Comparison of ENCODE assay signal across 15 cellular contexts in the genomic region with DNA sequence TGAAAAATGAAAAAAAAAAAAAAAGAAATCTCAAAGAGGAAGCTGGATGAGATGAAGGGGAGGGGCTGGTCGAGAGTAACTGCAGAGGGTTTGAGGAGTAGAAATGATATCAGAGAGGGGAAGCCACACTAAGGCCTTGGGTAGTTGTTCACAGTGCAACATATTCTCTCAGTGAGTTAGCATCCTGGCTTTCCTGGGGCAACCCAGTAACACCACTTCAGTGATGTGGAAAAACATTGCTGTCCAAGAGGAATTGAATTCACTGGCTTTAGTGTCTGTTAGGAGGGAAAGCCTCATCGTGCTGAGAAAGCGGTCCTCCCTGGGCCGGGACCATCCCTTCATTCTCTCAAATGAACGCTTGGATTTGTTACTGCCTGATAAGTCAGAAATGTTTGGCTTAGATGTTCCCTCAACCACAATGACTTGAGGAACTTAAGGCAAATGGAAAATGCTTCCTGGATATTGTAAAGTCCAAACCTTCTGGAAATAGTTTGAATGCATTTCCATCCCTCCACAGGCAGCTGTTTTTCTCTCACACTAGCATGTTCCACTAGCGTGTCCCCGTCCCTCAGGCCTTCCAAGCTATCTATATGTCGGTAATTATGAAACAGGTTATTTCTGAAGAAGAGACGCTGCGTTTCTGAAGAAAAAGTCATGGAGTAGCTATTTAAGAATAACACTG. TPM values are rescaled to one million over a fixed set of nuclear protein-coding genes. Genes with fewer than 3 reads are reported as not detected.
DNase-seq lines count a peak whose midpoint lies in the region; FAIRE-seq and TF ChIP-seq lines count a peak whose summit lies in the region.
"Had no signal": no experiment of that assay in that cellular context is flagged by ENCODE, and none has a peak within 500 bp of the region (broad histone marks: within the 10 kb centered on the region; RNA-seq: fewer than 3 reads in every experiment).

No MANE protein-coding gene starts in this region.

- H3K4me3 ChIP-seq in ACC112 (ENCODE audit: low read depth, low read length) (0 out of 2 replicates have a peak overlapping the region, but pooled peaks have one; percentile 7), fibroblast of lung (replicated peaks in 1 of 4; ENCODE audit: control extremely low read depth in 1 of 4, insufficient read depth in 1 of 4, low read depth in 3 of 4, low read length in 4 of 4) (no peak overlapping the region), osteoblast (ENCODE audit: insufficient read depth, low read length) (no peak overlapping the region)

- no peak overlapping the region for H3K9ac ChIP-seq in fibroblast of lung (ENCODE audit: insufficient read depth, low read length)

- H3K27ac ChIP-seq in ACC112 (ENCODE audit: low read depth, low read length) = no peak overlapping the region
- no peak overlapping the region for H3K27ac ChIP-seq in fibroblast of lung (ENCODE audit: insufficient read depth, low read length)
- peak overlapping the region; percentile 15 for H3K27ac ChIP-seq in osteoblast (ENCODE audit: low read depth, low read length)

- H2AFZ ChIP-seq in ACC112 (ENCODE audit: low read length, unreplicated experiment) (peak overlapping the region; percentile 66), fibroblast of lung (ENCODE audit: low read length) (no peak overlapping the region), osteoblast (ENCODE audit: low read length) (no peak overlapping the region)

- peaks cover 10% of the 10 kb centered on the region for H3K79me2 ChIP-seq in ACC112 (ENCODE audit: control insufficient read depth, insufficient read depth, low read length, unreplicated experiment)
- H3K79me2 ChIP-seq in fibroblast of lung (ENCODE audit: control insufficient read depth, insufficient read depth, low read length) = no peaks in the 10 kb centered on the region
- peaks cover 77% of the 10 kb centered on the region for H3K79me2 ChIP-seq in osteoblast (ENCODE audit: insufficient read depth, low read length)

- peak overlapping the region; percentile 42 for H3K4me2 ChIP-seq in fibroblast of lung (ENCODE audit: extremely low read depth, insufficient read depth, low read length)
- H3K4me2 ChIP-seq in osteoblast (ENCODE audit: insufficient read depth, low read length) = peak overlapping the region; percentile 12

- DNase-seq in OCI-M1 (lab: John Stamatoyannopoulos, UW) = peak; percentile 76
- peak in 1 of 2 donors; percentile 81 for DNase-seq in fibroblast of lung (ENCODE audit: low read depth in 2 of 2)
- DNase-seq in osteoblast (ENCODE audit: insufficient read length, low spot score, missing footprints) = no peak
- no peak for DNase-seq in putamen (ENCODE audit: low spot score)
- DNase-seq in activated gamma-delta T cell (lab: John Stamatoyannopoulos, UW) = no peak
- no peak for DNase-seq in SW 1271 (lab: John Stamatoyannopoulos, UW)
- DNase-seq in GM12891 (ENCODE audit: insufficient read length, low spot score) = no peak
- DNase-seq: ACHN; effector memory CD4-positive, alpha-beta T cell; islet precursor cell; stimulated activated naive CD8-positive, alpha-beta T cell treated with anti-CD3 and anti-CD28 coated beads, Interleukin-15, Interleukin-2, amounts not matched to agents 100 U/mL and 50 U/mL, for 24 hours had no signal

- H3K36me3 ChIP-seq in ACC112 (ENCODE audit: insufficient read depth, low read length) (no peaks in the 10 kb centered on the region; the same call in 1 of the 2 replicates), fibroblast of lung (ENCODE audit: control insufficient read depth, insufficient read depth, low read length) (no peaks in the 10 kb centered on the region), osteoblast (ENCODE audit: insufficient read depth, low read length) (peaks cover 13% of the 10 kb centered on the region)

- TF ChIP-seq CTCF in fibroblast of lung (conservative IDR thresholded peaks at IDR 0.05 in 1 of 2, IDR thresholded peaks at IDR 0.05 in 1 of 2; ENCODE audit: low read depth in 1 of 2, low read length in 2 of 2) = no peak
- TF ChIP-seq CTCF in osteoblast (IDR thresholded peaks at IDR 0.05; ENCODE audit: extremely low read depth, low read depth, low read length) = no peak

- no peak for TF ChIP-seq POLR2A in GM12891 (IDR thresholded peaks at IDR 0.05; ENCODE audit: low read depth, low read length)

- H4K20me1 ChIP-seq in fibroblast of lung (ENCODE audit: control insufficient read depth, extremely low read depth, insufficient read depth, low read length) (no peaks in the 10 kb centered on the region), osteoblast (ENCODE audit: insufficient read depth, low read length) (peaks cover 5% of the 10 kb centered on the region)

- no peak for FAIRE-seq in GM12891 (lab: Jason Lieb, UNC)
- FAIRE-seq: GM19239 had no signal

- peaks cover 9% of the 10 kb centered on the region for H3K4me1 ChIP-seq in ACC112 (ENCODE audit: control insufficient read depth, insufficient read depth, low read length, unreplicated experiment)
- H3K4me1 ChIP-seq in fibroblast of lung (ENCODE audit: control insufficient read depth, extremely low read depth, insufficient read depth, low read length) = no peaks in the 10 kb centered on the region
- peaks cover 8% of the 10 kb centered on the region for H3K4me1 ChIP-seq in osteoblast (ENCODE audit: insufficient read depth, low read length)

- H3K9me3 ChIP-seq in fibroblast of lung (ENCODE audit: control insufficient read depth, insufficient read depth, low read depth, low read length) (no peaks in the 10 kb centered on the region), osteoblast (ENCODE audit: low read depth, low read length) (no peaks in the 10 kb centered on the region)

- H3K27me3 ChIP-seq in ACC112 (ENCODE audit: insufficient read depth, low read length) = no peaks in the 10 kb centered on the region
- no peaks in the 10 kb centered on the region for H3K27me3 ChIP-seq in fibroblast of lung (ENCODE audit: control insufficient read depth, insufficient read depth, low read length)
- no peaks in the 10 kb centered on the region for H3K27me3 ChIP-seq in osteoblast (ENCODE audit: insufficient read depth, low read length)

TF ChIP-seq in GM12891, 5 proteins besides CTCF, POLR2A, EP300 and RAD21:
- TF ChIP-seq SPI1 (IDR thresholded peaks at IDR 0.05; ENCODE audit: low read depth, low read length) (no peak), TAF1 (IDR thresholded peaks at IDR 0.05; ENCODE audit: low read depth, low read length) (no peak), PAX5 (IDR thresholded peaks at IDR 0.05; ENCODE audit: insufficient read depth, low read length, severe bottlenecking) (no peak), POLR2AphosphoS5 (IDR thresholded peaks at IDR 0.05; ENCODE audit: low read depth, low read length) (no peak), POU2F2 (IDR thresholded peaks at IDR 0.05; ENCODE audit: low read depth, low read length) (no peak)

RNA-seq across cellular contexts. Expression of gene TGFB2, which starts 12.2 kb away (rescaled TPM):
- 13.6 and 13.9 TPM in 2 replicates for total RNA-seq in fibroblast of lung
- polyA plus RNA-seq in fibroblast of lung = 7.1 and 29.1 TPM in 2 replicates
- 6.0 and 24.9 TPM in 2 replicates for polyA plus RNA-seq in fibroblast of lung (2012)
- 3.0 and 5.5 TPM in 2 replicates for polyA minus RNA-seq in fibroblast of lung (ENCODE audit: low replicate concordance)
- 12.7 and 13.4 TPM in 2 replicates for total RNA-seq in osteoblast
- 0.28 TPM for polyA plus RNA-seq in GM12891 (2012; ENCODE audit: low read depth, missing spikeins)
- total RNA-seq: activated T-helper 2 cell treated with anti-CD3 and anti-CD28 coated beads, Interferon-gamma antibody, Interleukin-2, Interleukin-4, amounts not matched to agents 10 μg/mL and 5 μg/mL and 100 μg/mL, durations not matched to agents 14 hours and 24 hours and 36 hours; T-helper 2 cell treated with Interferon-gamma antibody and Interleukin-4, amounts not matched to agents 100 ng/mL and 5 ng/mL, for 36 hours had no signal
